In genomic region chr15:100875976-100876375, GRCh38 we compare ENCODE assay signal across 21 cellular contexts. TPM values are rescaled to one million over a fixed set of nuclear protein-coding genes. Genes with fewer than 3 reads are reported as not detected.
A peak's percentile ranks its signal among the peaks of the same experiment; 100 is the strongest.
DNase-seq lines count a peak whose midpoint lies in the region; ATAC-seq, FAIRE-seq and TF ChIP-seq lines count a peak whose summit lies in the region.
"Had no signal": no experiment of that assay in that cellular context is flagged by ENCODE, and none has a peak within 500 bp of the region (broad histone marks: within the 10 kb centered on the region; RNA-seq: fewer than 3 reads in every experiment).

No MANE protein-coding gene starts in this region.

- peaks cover 46 to 55% (median 47%) of the 10 kb centered on the region in 3 donors for H3K27me3 Mint-ChIP-seq in CD14-positive monocyte (ENCODE audit: low read depth in 3 of 3)

- intact Hi-C loops in mammary epithelial cell (cut with micrococcal nuclease) = no loop called here
- intact Hi-C loops in breast epithelium (cut with DNase I; ENCODE audit: low total_unique reads) = no loop called here
- intact Hi-C loops in body of pancreas (cut with DNase I) = loop anchor here (10.0 kb wide), 1 partner anchor 161 kb away; no protein-coding TSS in a partner anchor
- intact Hi-C loops in CD14-positive monocyte (cut with micrococcal nuclease) = no loop called here

- no peak overlapping the region for H3K4me3 ChIP-seq in mammary epithelial cell (replicated peaks in 1 of 3; ENCODE audit: insufficient read depth in 1 of 3, low read depth in 2 of 3, low read length in 3 of 3)
- no peak overlapping the region for H3K4me3 ChIP-seq in breast epithelium
- H3K4me3 ChIP-seq in H1 (ENCODE audit: extremely low read depth in 1 of 4, insufficient read depth in 2 of 4, low read depth in 3 of 4, low read length in 4 of 4) = no peak overlapping the region
- no peak overlapping the region for H3K4me3 ChIP-seq in keratinocyte (ENCODE audit: control insufficient read depth in 2 of 3, extremely low read depth in 1 of 3, insufficient read depth in 2 of 3, low read depth in 1 of 3, low read length in 3 of 3)
- H3K4me3 ChIP-seq in body of pancreas = no peak overlapping the region
- H3K4me3 ChIP-seq: A549 had no signal

- FAIRE-seq in H1 (lab: Jason Lieb, UNC) (no peak), keratinocyte (lab: Jason Lieb, UNC) (peak; percentile 68)
- FAIRE-seq: A549, G401.6, GM12892 had no signal

- no peak overlapping the region for H3K14ac ChIP-seq in H1 (ENCODE audit: insufficient read length)

- TF ChIP-seq CTCF in mammary epithelial cell (conservative IDR thresholded peaks at IDR 0.05 in 1 of 2, IDR thresholded peaks at IDR 0.05 in 1 of 2; ENCODE audit: extremely low read depth in 1 of 2, insufficient read depth in 1 of 2, low read depth in 1 of 2, low read length in 2 of 2) (no peak), breast epithelium (IDR thresholded peaks at IDR 0.05) (no peak), H1 (IDR thresholded peaks at IDR 0.05; ENCODE audit: control extremely low read depth in 1 of 3, insufficient read depth in 1 of 3, low read depth in 1 of 3, low read length in 3 of 3) (no peak), keratinocyte (optimal IDR thresholded peaks at IDR 0.05 in 1 of 3, IDR thresholded peaks at IDR 0.05 in 1 of 3, conservative IDR thresholded peaks at IDR 0.05 in 1 of 3; ENCODE audit: extremely low read depth in 1 of 3, insufficient read depth in 2 of 3, low read length in 3 of 3) (no peak), body of pancreas (IDR thresholded peaks at IDR 0.05) (no peak), CD14-positive monocyte (IDR thresholded peaks at IDR 0.05) (no peak)

- H3K56ac ChIP-seq in H1 (replicated peaks; ENCODE audit: insufficient read length, low read depth, low read length) = no peak overlapping the region

- no peak overlapping the region for H3K27ac Mint-ChIP-seq in CD14-positive monocyte
- H3K27ac Mint-ChIP-seq: CD4-positive, CD25-positive, alpha-beta regulatory T cell; CD8-positive, alpha-beta T cell had no signal

- peaks cover 13% of the 10 kb centered on the region for H3K4me1 Mint-ChIP-seq in CD14-positive monocyte

- POLR2A ChIA-PET in H1 (lab: Charles Lee; ENCODE audit: partially characterized antibody) = no interaction called here

- H3K4me2 ChIP-seq in mammary epithelial cell (ENCODE audit: insufficient read depth, low read depth, low read length) (no peak overlapping the region), H1 (ENCODE audit: insufficient read depth in 1 of 2, low read depth in 2 of 2, low read length in 2 of 2) (no peak overlapping the region), keratinocyte (ENCODE audit: control insufficient read depth, extremely low read depth, insufficient read depth, low read depth, low read length) (no peak overlapping the region)
- H3K4me2 ChIP-seq: A549 had no signal

- H3K18ac ChIP-seq in H1 (ENCODE audit: extremely low read depth, low read length) = no peak overlapping the region

- no TSS peak for BruUV-seq in mammary epithelial cell (replicated peaks; lab: Mats Ljungman, UMichigan)

- 96% methylated on average over 7 of the region's 7 CpGs for WGBS in mammary epithelial cell (ENCODE audit: low coverage, missing lambda C conversion rate)
- 97% methylated on average over 7 of the region's 7 CpGs; no CpG with 5 or more reads in 1 of the 2 experiments for WGBS in H1 (ENCODE audit: extremely low coverage in 1 of 2, insufficient coverage in 1 of 2, insufficient read length in 1 of 2, insufficient replicate concordance in 2 of 2, low coverage in 1 of 2, low lambda C conversion rate in 2 of 2, missing lambda C conversion rate in 1 of 2), 2 experiments
- 80 to 86% methylated on average over 7 of the region's 7 CpGs for WGBS in body of pancreas, 2 donors

- H3K9me3 Mint-ChIP-seq in CD14-positive monocyte = peaks cover 0 to 9% (median 3%) of the 10 kb centered on the region in 7 donors
- H3K9me3 Mint-ChIP-seq: CD4-positive, CD25-positive, alpha-beta regulatory T cell; CD8-positive, alpha-beta T cell had no signal

- H2BK20ac ChIP-seq in H1 (ENCODE audit: low read length) = 0 out of 2 replicates have a peak overlapping the region, but pooled peaks have one; percentile 15

- H3K9ac ChIP-seq in mammary epithelial cell (ENCODE audit: insufficient read depth, low read length) = no peak overlapping the region
- no peak overlapping the region for H3K9ac ChIP-seq in H1 (replicated peaks in 1 of 4; ENCODE audit: extremely low read depth in 1 of 4, low read depth in 3 of 4, low read length in 3 of 4)
- no peak overlapping the region for H3K9ac ChIP-seq in keratinocyte (ENCODE audit: control insufficient read depth, extremely low read depth, insufficient read depth, low read length)

- H3K27me3 ChIP-seq in mammary epithelial cell (ENCODE audit: insufficient read depth, low read length) (no peaks in the 10 kb centered on the region), breast epithelium (no peaks in the 10 kb centered on the region), H1 (replicated peaks in 1 of 4; ENCODE audit: control insufficient read depth in 3 of 4, extremely low read depth in 1 of 4, insufficient read depth in 3 of 4, low read length in 3 of 4) (peaks cover 10 to 38% (median 33%) of the 10 kb centered on the region in 4 experiments), keratinocyte (ENCODE audit: control insufficient read depth, extremely low read depth, insufficient read depth, low read length) (no peaks in the 10 kb centered on the region), body of pancreas (no peaks in the 10 kb centered on the region)

- H2BK15ac ChIP-seq in H1 (ENCODE audit: low read length) = no peak overlapping the region

- H3K9me3 ChIP-seq in mammary epithelial cell (replicated peaks; ENCODE audit: insufficient read depth, low read length) (no peaks in the 10 kb centered on the region), breast epithelium (no peaks in the 10 kb centered on the region), H1 (ENCODE audit: insufficient read depth in 2 of 2, low read depth in 1 of 2, low read length in 1 of 2) (no peaks in the 10 kb centered on the region), keratinocyte (ENCODE audit: control insufficient read depth, low read depth, low read length) (no peaks in the 10 kb centered on the region), body of pancreas (no peaks in the 10 kb centered on the region)
- H3K9me3 ChIP-seq: A549, Caco-2 had no signal

- peak overlapping the region in 1 of 2 donors; percentile 57 for H3K4me3 Mint-ChIP-seq in CD14-positive monocyte
- H3K4me3 Mint-ChIP-seq: CD4-positive, CD25-positive, alpha-beta regulatory T cell; CD8-positive, alpha-beta T cell had no signal

- no peak overlapping the region for H2AK5ac ChIP-seq in H1 (ENCODE audit: low read depth, low read length)

- no peak overlapping the region for H4K8ac ChIP-seq in H1 (ENCODE audit: extremely low read depth, insufficient read depth, low read length)

- TF ChIP-seq RAD21 in H1 (IDR thresholded peaks at IDR 0.05 in 1 of 2, conservative IDR thresholded peaks at IDR 0.05 in 1 of 2; ENCODE audit: low read depth in 2 of 2, low read length in 2 of 2) = no peak

- H2BK120ac ChIP-seq in H1 (replicated peaks; ENCODE audit: low read depth, low read length) = no peak overlapping the region

- DNase-seq in mammary epithelial cell = peak; percentile 51
- DNase-seq in breast epithelium (ENCODE audit: low spot score in 2 of 2) = no peak
- DNase-seq in H1 (ENCODE audit: low read depth in 1 of 2, low spot score in 2 of 2) = no peak
- DNase-seq in keratinocyte (ENCODE audit: low read depth, low spot score) = no peak
- DNase-seq in body of pancreas = no peak
- DNase-seq in CD14-positive monocyte (ENCODE audit: low spot score) = no peak
- DNase-seq: 8988T; ACHN; AML-193; C1 segment of cervical spinal cord; Caco-2; CD4-positive, CD25-positive, alpha-beta regulatory T cell; CD8-positive, alpha-beta T cell; DMS153; DND-41; GOT3; H7; HCEC 1CT had no signal

- H3K36me3 ChIP-seq in mammary epithelial cell (ENCODE audit: insufficient read depth, low read length) (no peaks in the 10 kb centered on the region), breast epithelium (no peaks in the 10 kb centered on the region), H1 (ENCODE audit: control insufficient read depth in 2 of 4, insufficient read depth in 4 of 4, low read length in 3 of 4) (no peaks in the 10 kb centered on the region; a peak in 1 of 8 replicates), keratinocyte (ENCODE audit: control insufficient read depth in 2 of 2, extremely low read depth in 1 of 2, insufficient read depth in 2 of 2, low read length in 2 of 2) (no peaks in the 10 kb centered on the region), body of pancreas (replicated peaks in 1 of 2; ENCODE audit: insufficient read depth in 1 of 2, low read depth in 2 of 2) (no peaks in the 10 kb centered on the region)

- H3K79me2 ChIP-seq in mammary epithelial cell (ENCODE audit: insufficient read depth, low read length) = peaks cover 14% of the 10 kb centered on the region
- H3K79me2 ChIP-seq in H1 (ENCODE audit: control insufficient read depth in 1 of 2, insufficient read depth in 2 of 2, low read length in 2 of 2) = no peaks in the 10 kb centered on the region
- H3K79me2 ChIP-seq in keratinocyte (ENCODE audit: control insufficient read depth, insufficient read depth, low read length) = peaks cover 12% of the 10 kb centered on the region

- ATAC-seq in body of pancreas = no peak
- ATAC-seq: A549; CD8-positive, alpha-beta T cell had no signal

- no peak overlapping the region for H3K4ac ChIP-seq in H1 (replicated peaks; ENCODE audit: insufficient read length, low read depth, low read length)

- peak overlapping the region; percentile 47 for H4K91ac ChIP-seq in H1 (replicated peaks; ENCODE audit: insufficient read length, low read length)

- peaks cover 12% of the 10 kb centered on the region; the same call in 1 of the 2 replicates for H3K23me2 ChIP-seq in H1 (ENCODE audit: low read depth, low read length)

- CTCF ChIA-PET in mammary epithelial cell (lab: Charles Lee; ENCODE audit: low non-redundant PET) = no interaction called here
- CTCF ChIA-PET in H1 (lab: Charles Lee; ENCODE audit: partially characterized antibody) = interaction anchor here (1.1 to 2.9 kb wide), 12 partner anchors 10 to 249 kb away, joined by 3 to 17 read pairs (median 4); no protein-coding TSS in a partner anchor

- peak overlapping the region; percentile 33; the same call in 1 of the 2 replicates for H2BK12ac ChIP-seq in H1 (ENCODE audit: low read depth, low read length)

- no peak overlapping the region for H2AFZ ChIP-seq in mammary epithelial cell (ENCODE audit: low read depth, low read length)
- H2AFZ ChIP-seq in H1 (ENCODE audit: low read length) = no peak overlapping the region
- no peak overlapping the region for H2AFZ ChIP-seq in keratinocyte (ENCODE audit: control insufficient read depth, low read length)

- H3K4me1 ChIP-seq in mammary epithelial cell (ENCODE audit: insufficient read depth, low read length) (peaks cover 30% of the 10 kb centered on the region), breast epithelium (peaks cover 0 to 4% of the 10 kb centered on the region in 2 donors), H1 (replicated peaks in 1 of 4; ENCODE audit: control insufficient read depth in 3 of 4, insufficient read depth in 4 of 4, low read length in 3 of 4) (peaks cover 0 to 13% (median 8%) of the 10 kb centered on the region in 4 experiments; a peak in 5 of 7 replicates), keratinocyte (ENCODE audit: control insufficient read depth, extremely low read depth, insufficient read depth, low read length) (peaks cover 21% of the 10 kb centered on the region), body of pancreas (peaks cover 17% of the 10 kb centered on the region)

- H3K36me3 Mint-ChIP-seq in CD14-positive monocyte = no peaks in the 10 kb centered on the region
- H3K36me3 Mint-ChIP-seq: CD4-positive, CD25-positive, alpha-beta regulatory T cell; CD8-positive, alpha-beta T cell had no signal

- H3K79me1 ChIP-seq in H1 (ENCODE audit: low read depth, low read length) = no peaks in the 10 kb centered on the region

- no peaks in the 10 kb centered on the region for H3K9me1 ChIP-seq in keratinocyte (ENCODE audit: control insufficient read depth, extremely low read depth, insufficient read depth, low read length)

- dilution Hi-C loops in mammary epithelial cell (cut with HindIII; ENCODE audit: low sequenced_read_pairs) = no loop called here
- dilution Hi-C loops in keratinocyte (cut with MboI; ENCODE audit: extremely low pct_ligation_motif_present, low sequenced_read_pairs) = no loop called here

- no peak overlapping the region for H3K23ac ChIP-seq in H1 (ENCODE audit: insufficient read length)

- in situ Hi-C loops in mammary epithelial cell (cut with MboI; ENCODE audit: low sequenced_read_pairs in 2 of 2) = loop anchor here (10.0 kb wide), 2 partner anchors 151 to 241 kb away; no protein-coding TSS in a partner anchor

- H4K20me1 ChIP-seq in mammary epithelial cell (ENCODE audit: insufficient read depth, low read length) = no peaks in the 10 kb centered on the region
- H4K20me1 ChIP-seq in H1 (replicated peaks in 1 of 2; ENCODE audit: control insufficient read depth in 1 of 2, insufficient read depth in 2 of 2, low read length in 2 of 2) = no peaks in the 10 kb centered on the region
- H4K20me1 ChIP-seq in keratinocyte (ENCODE audit: control insufficient read depth, extremely low read depth, insufficient read depth, low read length) = no peaks in the 10 kb centered on the region

- TF ChIP-seq EP300 in H1 (IDR thresholded peaks at IDR 0.05; ENCODE audit: borderline replicate concordance in 1 of 2, low read depth in 2 of 2, low read length in 2 of 2) = no peak

- no peak for TF ChIP-seq POLR2A in breast epithelium (IDR thresholded peaks at IDR 0.05)
- no peak for TF ChIP-seq POLR2A in H1 (IDR thresholded peaks at IDR 0.05; ENCODE audit: control extremely low read depth in 1 of 2, low read depth in 2 of 2, low read length in 2 of 2)
- no peak for TF ChIP-seq POLR2A in body of pancreas (IDR thresholded peaks at IDR 0.05)

- no peak overlapping the region for H2BK5ac ChIP-seq in H1 (ENCODE audit: low read depth, low read length)

- no peak overlapping the region for H3K27ac ChIP-seq in mammary epithelial cell (ENCODE audit: insufficient read depth, low read depth, low read length)
- H3K27ac ChIP-seq in breast epithelium = no peak overlapping the region
- H3K27ac ChIP-seq in H1 (ENCODE audit: low read depth, low read length) = no peak overlapping the region
- no peak overlapping the region for H3K27ac ChIP-seq in keratinocyte (ENCODE audit: control insufficient read depth, insufficient read depth, low read length)
- no peak overlapping the region for H3K27ac ChIP-seq in body of pancreas
- H3K27ac ChIP-seq: A549 had no signal

- no peak overlapping the region for H4K5ac ChIP-seq in H1 (ENCODE audit: insufficient read length, low read depth, low read length)

RNA-seq across cellular contexts. Expression of gene ALDH1A3, which starts 3.7 kb away (rescaled TPM):
- total RNA-seq in mammary epithelial cell (100 to 1,000 TPM; 284 to 347 TPM), breast epithelium (100 to 1,000 TPM in 1 of 3 donors, 10 to 100 TPM in 2; 24.2 to 207 (median 44.9) TPM), body of pancreas (10 to 100 TPM; 19.5 to 33.9 TPM)
- polyA plus RNA-seq in mammary epithelial cell (430 TPM), H1 (2011; rRNA removed) (2.2 and 2.5 TPM in 2 replicates), keratinocyte (85.0 to 356 TPM (median 218 TPM) in 3 replicates), CD14-positive monocyte (not detected)
- polyA minus RNA-seq in mammary epithelial cell (896 TPM), keratinocyte (61.5 to 175 TPM (median 135 TPM) in 3 replicates)
- 5.5 and 5.7 TPM in 2 replicates for total RNA-seq in H1 (2021; fragmentation: NEBNext Ultra II Directional; extraction: Animal tissue kit (Norgen Biotek cat#: 25700))
- polyA plus RNA-seq in H1 (2011; cell fraction: cytosol; rRNA removed) = 3.3 TPM
- 3.8 TPM for polyA plus RNA-seq in H1 (2011; cell fraction: nucleus; rRNA removed)
- 4.0 to 4.8 TPM (median 4.4 TPM) in 4 replicates for polyA plus RNA-seq in H1 (2012, experiment 1 of 2)
- 0.67 TPM for polyA plus RNA-seq in H1 (2012, experiment 2 of 2)
- polyA plus RNA-seq in H1 (2013, experiment 1 of 2) = 3.2 TPM
- 4.1 TPM for polyA plus RNA-seq in H1 (2013, experiment 2 of 2)
- 2.0 and 4.1 TPM in 2 replicates for polyA minus RNA-seq in H1 (2011; rRNA and poly(A)+ RNA removed)
- 4.7 TPM for polyA minus RNA-seq in H1 (2011; cell fraction: cytosol; rRNA and poly(A)+ RNA removed)
- polyA minus RNA-seq in H1 (2011; cell fraction: nucleus; rRNA and poly(A)+ RNA removed) = 6.1 TPM
- polyA plus RNA-seq in keratinocyte (2011; ENCODE audit: low read depth) = 76.2 TPM
- polyA plus RNA-seq in keratinocyte (2011; cell fraction: cytosol; rRNA removed) = 182 and 321 TPM in 2 replicates
- 223 and 318 TPM in 2 replicates for polyA plus RNA-seq in keratinocyte (2011; cell fraction: nucleus; rRNA removed)
- 115 and 381 TPM in 2 replicates for polyA plus RNA-seq in keratinocyte (2012; ENCODE audit: low replicate concordance)
- polyA minus RNA-seq in keratinocyte (2011; cell fraction: cytosol; rRNA and poly(A)+ RNA removed) = 406 TPM
- polyA minus RNA-seq in keratinocyte (2011; cell fraction: nucleus; rRNA and poly(A)+ RNA removed) = 256 and 283 TPM in 2 replicates
- total RNA-seq: CD4-positive, CD25-positive, alpha-beta regulatory T cell; CD8-positive, alpha-beta T cell had no signal
- polyA plus RNA-seq: CD4-positive, CD25-positive, alpha-beta regulatory T cell had no signal

RNA-seq across cellular contexts. Expression of gene LRRK1, which starts 43.2 kb away (rescaled TPM):
- 10 to 100 TPM; 11.8 to 24.0 TPM for total RNA-seq in mammary epithelial cell
- polyA plus RNA-seq in mammary epithelial cell = 7.7 TPM
- 16.7 TPM for polyA minus RNA-seq in mammary epithelial cell
- 10 to 100 TPM; 10.1 to 18.7 (median 14.4) TPM for total RNA-seq in breast epithelium
- 3.4 and 3.6 TPM in 2 replicates for total RNA-seq in H1 (2021; fragmentation: NEBNext Ultra II Directional; extraction: Animal tissue kit (Norgen Biotek cat#: 25700))
- polyA plus RNA-seq in H1 (2011; rRNA removed) = 1.2 and 1.9 TPM in 2 replicates
- polyA plus RNA-seq in H1 (2011; cell fraction: cytosol; rRNA removed) = 1.2 TPM
- polyA plus RNA-seq in H1 (2011; cell fraction: nucleus; rRNA removed) = 3.1 TPM
- polyA plus RNA-seq in H1 (2012, experiment 1 of 2) = 1.8 to 2.6 TPM (median 1.9 TPM) in 4 replicates
- polyA plus RNA-seq in H1 (2012, experiment 2 of 2) = 0.97 TPM
- 1.5 TPM for polyA plus RNA-seq in H1 (2013, experiment 1 of 2)
- polyA plus RNA-seq in H1 (2013, experiment 2 of 2) = 1.3 TPM
- polyA minus RNA-seq in H1 (2011; rRNA and poly(A)+ RNA removed) = 1.5 and 2.1 TPM in 2 replicates
- polyA minus RNA-seq in H1 (2011; cell fraction: cytosol; rRNA and poly(A)+ RNA removed) = 2.3 TPM
- 3.8 TPM for polyA minus RNA-seq in H1 (2011; cell fraction: nucleus; rRNA and poly(A)+ RNA removed)
- polyA plus RNA-seq in keratinocyte = 5.9 to 8.4 TPM (median 6.2 TPM) in 3 replicates
- polyA plus RNA-seq in keratinocyte (2011; ENCODE audit: low read depth) = 2.5 TPM
- polyA plus RNA-seq in keratinocyte (2011; cell fraction: cytosol; rRNA removed) = 4.6 and 5.6 TPM in 2 replicates
- polyA plus RNA-seq in keratinocyte (2011; cell fraction: nucleus; rRNA removed) = 17.7 and 21.7 TPM in 2 replicates
- 4.5 and 10.2 TPM in 2 replicates for polyA plus RNA-seq in keratinocyte (2012; ENCODE audit: low replicate concordance)
- 8.6 to 22.4 TPM (median 12.6 TPM) in 3 replicates for polyA minus RNA-seq in keratinocyte
- polyA minus RNA-seq in keratinocyte (2011; cell fraction: cytosol; rRNA and poly(A)+ RNA removed) = 17.8 TPM
- 19.8 and 20.6 TPM in 2 replicates for polyA minus RNA-seq in keratinocyte (2011; cell fraction: nucleus; rRNA and poly(A)+ RNA removed)
- total RNA-seq in body of pancreas = 10 to 100 TPM; 12.2 to 14.0 TPM
- 1 to 10 TPM; 1.7 to 5.4 TPM for polyA plus RNA-seq in CD14-positive monocyte
